In genomic region chr6:77930382-77930781, GRCh38 we compare ENCODE assay signal across 9 cellular contexts.
"Had no signal": no experiment of that assay in that cellular context is flagged by ENCODE, and none has a peak within 500 bp of the region (broad histone marks: within the 10 kb centered on the region; RNA-seq: fewer than 3 reads in every experiment).

No MANE protein-coding gene starts in this region.

- ATAC-seq: HCT116, HepG2 had no signal

- FAIRE-seq: HepG2 had no signal

- H3K27ac ChIP-seq: GM23248, HL-60 had no signal

- H3K36me3 Mint-ChIP-seq: IgD-negative memory B cell had no signal

- H3K36me3 ChIP-seq: HAP-1 had no signal

- H3K9me3 ChIP-seq: HAP-1 had no signal

- H3K27me3 Mint-ChIP-seq: IgD-negative memory B cell had no signal

- H3K4me3 Mint-ChIP-seq: HFFc6, IgD-negative memory B cell had no signal

- H3K4me1 Mint-ChIP-seq: IgD-negative memory B cell had no signal

- H3K4me1 ChIP-seq: HAP-1 had no signal

- DNase-seq: GM23248, GOT3, H7, HFFc6 had no signal

- H3K4me3 ChIP-seq: GM23248, HAP-1 had no signal

- H3K27ac Mint-ChIP-seq: HFFc6, IgD-negative memory B cell had no signal
